In genomic region chr13:43720780-43721397, GRCh38 we compare ENCODE assay signal across 1 cellular context.
TF ChIP-seq lines count a peak whose summit lies in the region.

No MANE protein-coding gene starts in this region.

TF ChIP-seq in K562, 482 proteins besides CTCF, POLR2A, EP300 and RAD21 (continued from another document):
- TF ChIP-seq THAP12 (CRISPR knock-in tag; IDR thresholded peaks at IDR 0.05) = no peak
